ENCODE assay signal across 9 cellular contexts in the genomic region with DNA sequence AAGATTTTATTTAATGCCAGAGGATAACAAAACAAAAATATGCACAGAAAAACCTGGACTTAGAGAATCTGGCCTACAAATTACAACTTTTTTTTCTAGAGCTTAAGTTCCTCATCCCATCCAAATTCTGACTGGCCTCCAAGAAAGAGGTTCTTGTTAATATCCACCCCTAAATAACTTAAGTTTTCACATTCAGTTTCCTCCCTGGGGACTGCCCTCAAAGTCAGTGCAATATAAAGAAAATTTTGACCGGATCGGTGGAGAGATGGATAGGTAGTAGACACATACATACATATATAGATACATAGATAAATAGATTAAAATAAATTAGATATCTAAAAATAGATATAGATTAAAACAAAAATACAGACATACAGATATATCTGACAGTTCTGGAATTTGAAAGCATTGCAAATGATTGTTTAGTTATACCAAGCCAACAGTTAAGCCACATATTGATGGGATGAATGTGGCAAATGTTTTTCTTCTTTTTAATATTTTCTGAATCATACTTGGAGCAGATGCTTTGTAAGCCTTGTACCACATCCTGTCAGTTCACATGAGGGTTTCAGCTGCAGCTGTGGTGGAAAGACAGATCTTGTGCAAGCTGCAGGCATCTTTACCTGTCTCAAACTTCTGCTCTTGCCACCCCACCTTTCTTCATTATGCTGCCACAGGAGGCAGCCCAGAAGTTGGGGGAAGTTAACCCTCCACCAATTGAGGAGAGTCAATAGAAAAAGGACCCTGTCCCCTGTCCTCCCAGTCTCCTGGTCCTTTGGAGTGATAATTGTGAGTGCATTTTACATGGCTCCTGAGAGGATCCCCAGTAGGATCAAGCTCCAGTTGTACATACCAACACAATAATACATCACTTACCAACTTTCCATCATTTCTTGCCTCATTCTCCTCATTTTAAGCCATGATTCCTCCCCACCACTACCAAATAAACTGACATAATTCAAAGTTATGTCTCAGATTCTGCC. TPM values are rescaled to one million over a fixed set of nuclear protein-coding genes. Genes with fewer than 3 reads are reported as not detected.
DNase-seq lines count a peak whose midpoint lies in the region; ATAC-seq, FAIRE-seq and TF ChIP-seq lines count a peak whose summit lies in the region.
"Had no signal": no experiment of that assay in that cellular context is flagged by ENCODE, and none has a peak within 500 bp of the region (broad histone marks: within the 10 kb centered on the region; RNA-seq: fewer than 3 reads in every experiment).

No MANE protein-coding gene starts in this region.

- FAIRE-seq in frontal cortex (lab: Jason Lieb, UNC): no peak

- POLR2A ChIA-PET in activated CD8-positive, alpha-beta T cell treated with anti-CD3 and anti-CD28 coated beads, Interleukin-2, amount 10 ng/mL, durations not matched to agents 7 days and 5 days (lab: Charles Lee): interaction anchor here (1.3 to 2.9 kb wide), 5 partner anchors 10 to 67 kb away, joined by 3 to 15 read pairs (median 11); no protein-coding TSS in a partner anchor

- H3K4me1 Mint-ChIP-seq in activated CD8-positive, alpha-beta T cell treated with anti-CD3 and anti-CD28 coated beads, Interleukin-2, amount 10 ng/mL, durations not matched to agents 7 days and 5 days (ENCODE audit: low read depth): peaks cover 52% of the 10 kb centered on the region

- H3K4ac ChIP-seq in mesenchymal stem cell (ENCODE audit: low read depth in 1 of 2, low read length in 2 of 2): no peak overlapping the region

- H2AK5ac ChIP-seq in mesenchymal stem cell (ENCODE audit: low read length, severe bottlenecking): no peak overlapping the region

- WGBS in mesenchymal stem cell: no CpG with 5 or more reads among the region's 2 CpGs

- intact Hi-C loops in left lung (cut with DNase I): no loop called here

- H3K4me1 ChIP-seq in mesenchymal stem cell (ENCODE audit: control insufficient read depth, insufficient read depth, low read depth, low read length) (no peaks in the 10 kb centered on the region), left lung (peaks cover 0 to 40% of the 10 kb centered on the region in 2 donors)

- peaks cover 11% of the 10 kb centered on the region for H3K36me3 Mint-ChIP-seq in activated CD8-positive, alpha-beta T cell treated with anti-CD3 and anti-CD28 coated beads, Interleukin-2, amount 10 ng/mL, durations not matched to agents 7 days and 5 days (ENCODE audit: low read depth)

- H3K9ac ChIP-seq in mesenchymal stem cell (ENCODE audit: low read length): peak overlapping the region; percentile 9

- no peaks in the 10 kb centered on the region for H3K27me3 Mint-ChIP-seq in activated CD8-positive, alpha-beta T cell treated with anti-CD3 and anti-CD28 coated beads, Interleukin-2, amount 10 ng/mL, durations not matched to agents 7 days and 5 days (ENCODE audit: low read depth)

- TF ChIP-seq CTCF in left lung (IDR thresholded peaks at IDR 0.05): no peak

- H3K18ac ChIP-seq in mesenchymal stem cell (ENCODE audit: low read depth in 1 of 2, low read length in 2 of 2): no peak overlapping the region

- H3K9me3 Mint-ChIP-seq in activated CD8-positive, alpha-beta T cell treated with anti-CD3 and anti-CD28 coated beads, Interleukin-2, amount 10 ng/mL, durations not matched to agents 7 days and 5 days (ENCODE audit: insufficient read depth): no peaks in the 10 kb centered on the region

- no peak overlapping the region for H2BK12ac ChIP-seq in mesenchymal stem cell (ENCODE audit: low read length in 2 of 2)

- peak overlapping the region; percentile 6 for H3K4me3 Mint-ChIP-seq in activated CD8-positive, alpha-beta T cell treated with anti-CD3 and anti-CD28 coated beads, Interleukin-2, amount 10 ng/mL, durations not matched to agents 7 days and 5 days

- H2BK5ac ChIP-seq in mesenchymal stem cell (ENCODE audit: low read depth, low read length, poor library complexity, severe bottlenecking): no peak overlapping the region

- CTCF ChIA-PET in activated CD8-positive, alpha-beta T cell treated with anti-CD3 and anti-CD28 coated beads, Interleukin-2, amount 10 ng/mL, durations not matched to agents 7 days and 5 days (lab: Charles Lee): interaction anchor here (0.7 to 7.4 kb wide), 11 partner anchors 9 to 221 kb away, joined by 3 to 89 read pairs (median 5); partner anchors contain the start of gene ANTXR2

- H3K36me3 ChIP-seq in mesenchymal stem cell (ENCODE audit: control insufficient read depth in 1 of 2, insufficient read depth in 2 of 2, low read depth in 1 of 2, low read length in 2 of 2) (no peaks in the 10 kb centered on the region), left lung (no peaks in the 10 kb centered on the region)
- H3K36me3 ChIP-seq: thoracic aorta had no signal

- no peak overlapping the region for H3K4me3 ChIP-seq in mesenchymal stem cell (ENCODE audit: insufficient read depth in 1 of 2, low read depth in 1 of 2, low read length in 2 of 2)
- no peak overlapping the region for H3K4me3 ChIP-seq in left lung
- H3K4me3 ChIP-seq: thoracic aorta had no signal

- H4K8ac ChIP-seq in mesenchymal stem cell (ENCODE audit: low read length): no peak overlapping the region

- DNase-seq in AG08396 (ENCODE audit: low spot score): peak; percentile 6
- peak; percentile 78 for DNase-seq in activated CD8-positive, alpha-beta T cell treated with anti-CD3 and anti-CD28 coated beads, Interleukin-2, amount 10 ng/mL, durations not matched to agents 7 days and 5 days
- DNase-seq in mesenchymal stem cell: no peak
- DNase-seq in left lung: no peak
- DNase-seq in frontal cortex (ENCODE audit: low spot score in 2 of 2): no peak
- no peak for DNase-seq in COR-L47 (lab: John Stamatoyannopoulos, UW)

- H3K27ac ChIP-seq in mesenchymal stem cell (ENCODE audit: low read length, poor library complexity, severe bottlenecking) (no peak overlapping the region), left lung (peak overlapping the region in 1 of 2 donors; percentile 38)
- H3K27ac ChIP-seq: thoracic aorta had no signal

- H3K79me1 ChIP-seq in mesenchymal stem cell (replicated peaks; ENCODE audit: low read length, poor library complexity, severe bottlenecking): no peaks in the 10 kb centered on the region

- H3K9me3 ChIP-seq in mesenchymal stem cell (ENCODE audit: control insufficient read depth, low read length) (no peaks in the 10 kb centered on the region), left lung (no peaks in the 10 kb centered on the region)
- H3K9me3 ChIP-seq: thoracic aorta had no signal

- H3K27ac Mint-ChIP-seq in activated CD8-positive, alpha-beta T cell treated with anti-CD3 and anti-CD28 coated beads, Interleukin-2, amount 10 ng/mL, durations not matched to agents 7 days and 5 days: peak overlapping the region; percentile 81

- H2AFZ ChIP-seq in mesenchymal stem cell (ENCODE audit: low read depth, low read length): no peak overlapping the region

- H2BK15ac ChIP-seq in mesenchymal stem cell (ENCODE audit: low read depth, poor library complexity, severe bottlenecking): no peak overlapping the region

- no peak overlapping the region for H4K91ac ChIP-seq in mesenchymal stem cell (ENCODE audit: low read length)

- ATAC-seq in GM19463 (IDR thresholded peaks at IDR 0.05; ENCODE audit: unreplicated experiment): peak; percentile 94
- ATAC-seq in HG03521 (IDR thresholded peaks at IDR 0.05; ENCODE audit: unreplicated experiment): peak; percentile 89
- ATAC-seq in activated CD8-positive, alpha-beta T cell treated with anti-CD3 and anti-CD28 coated beads, Interleukin-2, amount 10 ng/mL, durations not matched to agents 7 days and 5 days: peak; percentile 95
- no peak for ATAC-seq in left lung

- no peak overlapping the region for H2BK120ac ChIP-seq in mesenchymal stem cell (ENCODE audit: low read depth, low read length)

- no peaks in the 10 kb centered on the region for H3K27me3 ChIP-seq in mesenchymal stem cell (ENCODE audit: control insufficient read depth in 1 of 2, insufficient read depth in 1 of 2, low read length in 2 of 2)
- H3K27me3 ChIP-seq in left lung: no peaks in the 10 kb centered on the region

- H3K14ac ChIP-seq in mesenchymal stem cell (ENCODE audit: low read length in 2 of 2): no peak overlapping the region

- no peak overlapping the region for H3K4me2 ChIP-seq in mesenchymal stem cell (ENCODE audit: low read length, poor library complexity, severe bottlenecking)

- H3K23ac ChIP-seq in mesenchymal stem cell (ENCODE audit: low read length in 2 of 2): no peak overlapping the region

RNA-seq across cellular contexts. Expression of gene PRDM8, which starts 58.5 kb away (rescaled TPM):
- total RNA-seq in activated CD8-positive, alpha-beta T cell treated with anti-CD3 and anti-CD28 coated beads, Interleukin-2, amount 10 ng/mL, durations not matched to agents 7 days and 5 days: 1 to 10 TPM; 3.7 to 4.2 TPM
- polyA plus RNA-seq in mesenchymal stem cell (2013, experiment 1 of 2): 2.1 TPM
- polyA plus RNA-seq in mesenchymal stem cell (2013, experiment 2 of 2): 1.8 TPM
- 1 to 10 TPM in 1 of 2 donors, under 1 TPM in 1; 0.52 to 1.9 TPM for total RNA-seq in left lung
- total RNA-seq in frontal cortex: 26.9 TPM

Comparison
In these comparisons a context has a peak if more than half of its experiments do, and no peak if none do; other contexts are left out.
1. DNase-seq: peak in AG08396 (single experiment) and activated CD8-positive, alpha-beta T cell treated with anti-CD3 and anti-CD28 coated beads, Interleukin-2, amount 10 ng/mL, durations not matched to agents 7 days and 5 days (single experiment); none in mesenchymal stem cell (single experiment), left lung (0 of 2), frontal cortex (0 of 2) and COR-L47 (single experiment).